Comparison of ENCODE assay signal across 13 cellular contexts in genomic region chr9:135498381-135499126, GRCh38. TPM values are rescaled to one million over a fixed set of nuclear protein-coding genes. Genes with fewer than 3 reads are reported as not detected.
DNase-seq lines count a peak whose midpoint lies in the region; ATAC-seq and TF ChIP-seq lines count a peak whose summit lies in the region.
"Had no signal": no experiment of that assay in that cellular context is flagged by ENCODE, and none has a peak within 500 bp of the region (broad histone marks: within the 10 kb centered on the region; RNA-seq: fewer than 3 reads in every experiment).

No MANE protein-coding gene starts in this region.

- no peaks in the 10 kb centered on the region for H3K27me3 Mint-ChIP-seq in stimulated activated naive CD8-positive, alpha-beta T cell treated with anti-CD3 and anti-CD28 coated beads, Interleukin-15, Interleukin-2, amounts not matched to agents 100 ng/mL and 50 ng/mL, for 24 hours
- peaks cover 10% of the 10 kb centered on the region for H3K27me3 Mint-ChIP-seq in stimulated activated naive CD8-positive, alpha-beta T cell treated with anti-CD3 and anti-CD28 coated beads, Interleukin-15, amount 100 ng/mL, for 72 hours
- H3K27me3 Mint-ChIP-seq in activated T-helper 1 cell treated with anti-CD3 and anti-CD28 coated beads, Interleukin-12 subunit alpha, Interleukin-12 subunit beta, Interleukin-2, Interleukin-4 antibody, amounts not matched to agents 30 ng/mL and 10 ng/mL and 1 ng/mL, durations not matched to agents 14 hours and 24 hours and 36 hours (ENCODE audit: insufficient read depth) = peaks cover 9% of the 10 kb centered on the region
- peaks cover 0 to 19% (median 0%) of the 10 kb centered on the region in 3 donors for H3K27me3 Mint-ChIP-seq in naive B cell

- no peak for TF ChIP-seq CTCF in colonic mucosa (IDR thresholded peaks at IDR 0.05)

- H3K4me3 Mint-ChIP-seq in stimulated activated naive CD8-positive, alpha-beta T cell treated with anti-CD3 and anti-CD28 coated beads, Interleukin-15, Interleukin-2, amounts not matched to agents 100 ng/mL and 50 ng/mL, for 24 hours = peak overlapping the region; percentile 66
- H3K4me3 Mint-ChIP-seq in stimulated activated naive CD8-positive, alpha-beta T cell treated with anti-CD3 and anti-CD28 coated beads, Interleukin-15, amount 100 ng/mL, for 72 hours = no peak overlapping the region
- H3K4me3 Mint-ChIP-seq in activated T-helper 1 cell treated with anti-CD3 and anti-CD28 coated beads, Interleukin-12 subunit alpha, Interleukin-12 subunit beta, Interleukin-2, Interleukin-4 antibody, amounts not matched to agents 30 ng/mL and 10 ng/mL and 1 ng/mL, durations not matched to agents 14 hours and 24 hours and 36 hours = peak overlapping the region; percentile 92
- H3K4me3 Mint-ChIP-seq in naive B cell = peak overlapping the region in 5 of 8 donors; percentile 84 to 97 (median 93)

- H3K36me3 ChIP-seq in colonic mucosa = no peaks in the 10 kb centered on the region

- DNase-seq in stimulated activated naive CD8-positive, alpha-beta T cell treated with anti-CD3 and anti-CD28 coated beads, Interleukin-15, amount 100 ng/mL, for 72 hours = no peak
- DNase-seq in activated T-helper 1 cell treated with anti-CD3 and anti-CD28 coated beads, Interleukin-12 subunit alpha, Interleukin-12 subunit beta, Interleukin-2, Interleukin-4 antibody, amounts not matched to agents 30 ng/mL and 10 ng/mL and 1 ng/mL, durations not matched to agents 14 hours and 24 hours and 36 hours (ENCODE audit: low spot score) = no peak
- no peak for DNase-seq in naive B cell
- no peak for DNase-seq in NCI-H2081 treated with DMSO at 0.1 percent for 48 hours (lab: John Stamatoyannopoulos, UW)
- no peak for DNase-seq in effector CD8-positive, alpha-beta T cell (lab: John Stamatoyannopoulos, UW)
- DNase-seq in NCI-H146 treated with DMSO at 0.1 percent for 48 hours (lab: John Stamatoyannopoulos, UW; ENCODE audit: unreplicated experiment) = no peak
- no peak for DNase-seq in colonic mucosa
- DNase-seq: DND-41, esophagus squamous epithelium, HCEC 1CT, NCI-H2081 had no signal

- no peak overlapping the region for H3K27ac ChIP-seq in colonic mucosa

- no peak for ATAC-seq in stimulated activated naive CD8-positive, alpha-beta T cell treated with anti-CD3 and anti-CD28 coated beads, Interleukin-15, amount 100 ng/mL, for 72 hours
- ATAC-seq in naive B cell (ENCODE audit: low read depth in 2 of 2) = no peak

- H3K9me3 Mint-ChIP-seq in stimulated activated naive CD8-positive, alpha-beta T cell treated with anti-CD3 and anti-CD28 coated beads, Interleukin-15, Interleukin-2, amounts not matched to agents 100 ng/mL and 50 ng/mL, for 24 hours = no peaks in the 10 kb centered on the region
- no peaks in the 10 kb centered on the region for H3K9me3 Mint-ChIP-seq in stimulated activated naive CD8-positive, alpha-beta T cell treated with anti-CD3 and anti-CD28 coated beads, Interleukin-15, amount 100 ng/mL, for 72 hours
- no peaks in the 10 kb centered on the region for H3K9me3 Mint-ChIP-seq in activated T-helper 1 cell treated with anti-CD3 and anti-CD28 coated beads, Interleukin-12 subunit alpha, Interleukin-12 subunit beta, Interleukin-2, Interleukin-4 antibody, amounts not matched to agents 30 ng/mL and 10 ng/mL and 1 ng/mL, durations not matched to agents 14 hours and 24 hours and 36 hours
- no peaks in the 10 kb centered on the region for H3K9me3 Mint-ChIP-seq in naive B cell

- no peaks in the 10 kb centered on the region for H3K27me3 ChIP-seq in colonic mucosa
- H3K27me3 ChIP-seq: esophagus squamous epithelium had no signal

- peaks cover 10% of the 10 kb centered on the region for H3K36me3 Mint-ChIP-seq in stimulated activated naive CD8-positive, alpha-beta T cell treated with anti-CD3 and anti-CD28 coated beads, Interleukin-15, Interleukin-2, amounts not matched to agents 100 ng/mL and 50 ng/mL, for 24 hours (ENCODE audit: low read depth)
- H3K36me3 Mint-ChIP-seq in activated T-helper 1 cell treated with anti-CD3 and anti-CD28 coated beads, Interleukin-12 subunit alpha, Interleukin-12 subunit beta, Interleukin-2, Interleukin-4 antibody, amounts not matched to agents 30 ng/mL and 10 ng/mL and 1 ng/mL, durations not matched to agents 14 hours and 24 hours and 36 hours (ENCODE audit: low read depth) = peaks cover 7% of the 10 kb centered on the region
- H3K36me3 Mint-ChIP-seq in naive B cell = no peaks in the 10 kb centered on the region

- no peaks in the 10 kb centered on the region for H3K9me3 ChIP-seq in colonic mucosa
- H3K9me3 ChIP-seq: esophagus squamous epithelium had no signal

- peaks cover 18% of the 10 kb centered on the region for H3K4me1 Mint-ChIP-seq in stimulated activated naive CD8-positive, alpha-beta T cell treated with anti-CD3 and anti-CD28 coated beads, Interleukin-15, Interleukin-2, amounts not matched to agents 100 ng/mL and 50 ng/mL, for 24 hours (ENCODE audit: low read depth)
- peaks cover 30% of the 10 kb centered on the region for H3K4me1 Mint-ChIP-seq in stimulated activated naive CD8-positive, alpha-beta T cell treated with anti-CD3 and anti-CD28 coated beads, Interleukin-15, amount 100 ng/mL, for 72 hours
- peaks cover 18% of the 10 kb centered on the region for H3K4me1 Mint-ChIP-seq in activated T-helper 1 cell treated with anti-CD3 and anti-CD28 coated beads, Interleukin-12 subunit alpha, Interleukin-12 subunit beta, Interleukin-2, Interleukin-4 antibody, amounts not matched to agents 30 ng/mL and 10 ng/mL and 1 ng/mL, durations not matched to agents 14 hours and 24 hours and 36 hours (ENCODE audit: low read depth)
- peaks cover 15 to 37% (median 22%) of the 10 kb centered on the region in 3 donors for H3K4me1 Mint-ChIP-seq in naive B cell

- no peak overlapping the region for H3K4me3 ChIP-seq in colonic mucosa

- peaks cover 13% of the 10 kb centered on the region for H3K4me1 ChIP-seq in colonic mucosa

- H3K27ac Mint-ChIP-seq in stimulated activated naive CD8-positive, alpha-beta T cell treated with anti-CD3 and anti-CD28 coated beads, Interleukin-15, Interleukin-2, amounts not matched to agents 100 ng/mL and 50 ng/mL, for 24 hours = no peak overlapping the region
- H3K27ac Mint-ChIP-seq in stimulated activated naive CD8-positive, alpha-beta T cell treated with anti-CD3 and anti-CD28 coated beads, Interleukin-15, amount 100 ng/mL, for 72 hours = no peak overlapping the region
- H3K27ac Mint-ChIP-seq in activated T-helper 1 cell treated with anti-CD3 and anti-CD28 coated beads, Interleukin-12 subunit alpha, Interleukin-12 subunit beta, Interleukin-2, Interleukin-4 antibody, amounts not matched to agents 30 ng/mL and 10 ng/mL and 1 ng/mL, durations not matched to agents 14 hours and 24 hours and 36 hours = no peak overlapping the region
- peak overlapping the region in 1 of 6 donors; percentile 64 for H3K27ac Mint-ChIP-seq in naive B cell

- H3K9ac ChIP-seq in colonic mucosa (ENCODE audit: low read depth in 2 of 2, low read length in 2 of 2) = no peak overlapping the region

- intact Hi-C loops in activated T-helper 1 cell treated with anti-CD3 and anti-CD28 coated beads, Interleukin-12 subunit alpha, Interleukin-12 subunit beta, Interleukin-2, Interleukin-4 antibody, amounts not matched to agents 30 ng/mL and 10 ng/mL and 1 ng/mL, durations not matched to agents 14 hours and 24 hours and 36 hours (cut with micrococcal nuclease) = no loop called here
- intact Hi-C loops in colonic mucosa (cut with DNase I) = no loop called here

RNA-seq across cellular contexts. Expression of gene MRPS2, which starts 1.9 kb away (rescaled TPM):
- total RNA-seq in activated T-helper 1 cell treated with anti-CD3 and anti-CD28 coated beads, Interleukin-12 subunit alpha, Interleukin-12 subunit beta, Interleukin-2, Interleukin-4 antibody, amounts not matched to agents 30 ng/mL and 10 ng/mL and 1 ng/mL, durations not matched to agents 14 hours and 24 hours and 36 hours = 66.6 and 70.8 TPM in 2 replicates
- polyA plus RNA-seq in naive B cell (ENCODE audit: low read depth in 6 of 6) = 10 to 100 TPM; 41.5 to 57.9 (median 45.5) TPM
- total RNA-seq in colonic mucosa = 10 to 100 TPM; 35.9 to 61.1 TPM

RNA-seq across cellular contexts. Expression of gene PPP1R26, which starts 19.0 kb away (rescaled TPM):
- total RNA-seq in activated T-helper 1 cell treated with anti-CD3 and anti-CD28 coated beads, Interleukin-12 subunit alpha, Interleukin-12 subunit beta, Interleukin-2, Interleukin-4 antibody, amounts not matched to agents 30 ng/mL and 10 ng/mL and 1 ng/mL, durations not matched to agents 14 hours and 24 hours and 36 hours = 0.86 and 1.2 TPM in 2 replicates
- polyA plus RNA-seq in naive B cell (ENCODE audit: low read depth in 6 of 6) = under 1 TPM in 3 of 6 donors, not detected in 3; 0.27 to 0.47 (median 0.37) TPM
- 10 to 100 TPM; 18.9 to 19.7 TPM for total RNA-seq in colonic mucosa

RNA-seq across cellular contexts. Expression of gene LCN1, which starts 22.7 kb away (rescaled TPM):
- total RNA-seq in activated T-helper 1 cell treated with anti-CD3 and anti-CD28 coated beads, Interleukin-12 subunit alpha, Interleukin-12 subunit beta, Interleukin-2, Interleukin-4 antibody, amounts not matched to agents 30 ng/mL and 10 ng/mL and 1 ng/mL, durations not matched to agents 14 hours and 24 hours and 36 hours = not detected in 2 replicates
- polyA plus RNA-seq in naive B cell (ENCODE audit: low read depth in 6 of 6) = not detected
- total RNA-seq in colonic mucosa = not detected
- total RNA-seq: esophagus squamous epithelium, liver had no signal
- polyA plus RNA-seq: liver had no signal

RNA-seq across cellular contexts. Expression of gene OBP2A, which starts 47.4 kb away (rescaled TPM):
- not detected in 2 replicates for total RNA-seq in activated T-helper 1 cell treated with anti-CD3 and anti-CD28 coated beads, Interleukin-12 subunit alpha, Interleukin-12 subunit beta, Interleukin-2, Interleukin-4 antibody, amounts not matched to agents 30 ng/mL and 10 ng/mL and 1 ng/mL, durations not matched to agents 14 hours and 24 hours and 36 hours
- not detected for polyA plus RNA-seq in naive B cell (ENCODE audit: low read depth in 6 of 6)
- not detected for total RNA-seq in colonic mucosa
- total RNA-seq: esophagus squamous epithelium, liver had no signal
- polyA plus RNA-seq: liver had no signal

Comparison
In these comparisons a context has a peak if more than half of its experiments do, and no peak if none do; other contexts are left out.
1. H3K4me3 Mint-ChIP-seq: peak in stimulated activated naive CD8-positive, alpha-beta T cell treated with anti-CD3 and anti-CD28 coated beads, Interleukin-15, Interleukin-2, amounts not matched to agents 100 ng/mL and 50 ng/mL, for 24 hours (single experiment), activated T-helper 1 cell treated with anti-CD3 and anti-CD28 coated beads, Interleukin-12 subunit alpha, Interleukin-12 subunit beta, Interleukin-2, Interleukin-4 antibody, amounts not matched to agents 30 ng/mL and 10 ng/mL and 1 ng/mL, durations not matched to agents 14 hours and 24 hours and 36 hours (single experiment) and naive B cell (5 of 8); none in stimulated activated naive CD8-positive, alpha-beta T cell treated with anti-CD3 and anti-CD28 coated beads, Interleukin-15, amount 100 ng/mL, for 72 hours (0 of 2).